8 cellular contexts compared by ENCODE assay signal in the genomic region with DNA sequence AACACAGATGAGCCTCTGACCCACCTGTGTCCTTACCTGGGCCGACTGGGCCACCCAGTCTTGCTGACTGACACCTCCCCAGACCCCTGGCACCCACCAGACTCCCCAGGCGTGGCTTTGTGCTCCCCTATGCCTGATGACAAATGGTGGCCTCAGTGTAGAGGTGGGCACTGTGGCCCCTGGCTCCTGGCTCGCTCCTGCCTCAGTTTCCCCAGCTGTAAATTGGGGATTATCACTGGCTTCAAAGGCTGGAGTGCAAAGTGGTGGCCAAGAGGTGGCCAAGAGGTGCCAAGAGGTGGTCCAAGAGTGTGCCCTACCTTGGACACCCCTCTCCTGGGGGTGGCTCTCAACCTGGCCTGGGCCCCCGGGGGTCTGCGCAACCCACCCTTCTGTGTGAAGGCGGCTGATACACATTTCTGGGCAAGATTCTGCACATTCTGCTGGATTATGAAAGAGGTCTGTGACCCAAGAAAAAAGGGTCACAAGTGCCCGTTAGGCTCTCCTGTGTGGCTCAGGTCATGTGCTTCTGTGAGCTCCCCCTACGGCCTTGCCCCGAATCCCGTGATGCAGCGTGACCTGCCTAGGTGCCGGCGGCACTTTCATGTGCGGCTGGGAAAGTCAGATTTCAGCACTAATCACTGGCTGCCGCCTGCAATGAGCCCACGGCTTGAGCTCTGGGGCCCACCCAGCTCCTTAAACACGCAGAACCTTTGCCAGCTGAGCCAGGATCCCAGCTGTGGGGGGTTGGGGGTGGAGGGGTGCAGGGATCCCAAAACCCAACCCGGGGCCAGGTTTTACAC. TPM values are rescaled to one million over a fixed set of nuclear protein-coding genes. Genes with fewer than 3 reads are reported as not detected.
A peak's percentile ranks its signal among the peaks of the same experiment; 100 is the strongest.
DNase-seq lines count a peak whose midpoint lies in the region; ATAC-seq, FAIRE-seq and TF ChIP-seq lines count a peak whose summit lies in the region.
"Not testable (repeated sequence)": the region's sequence is repeated elsewhere in the genome, so short reads cannot be mapped to it uniquely, and the experiment has no call there.

No MANE protein-coding gene starts in this region.

- not testable (repeated sequence) for H2AFZ ChIP-seq in astrocyte (ENCODE audit: low read depth, low read length); osteoblast (ENCODE audit: low read length)

- TF ChIP-seq RAD21 in Ishikawa (IDR thresholded peaks at IDR 0.05; ENCODE audit: low read depth): not testable (repeated sequence)

- H3K79me2 ChIP-seq in astrocyte (ENCODE audit: insufficient read depth, low read length) (peaks cover 98% of the 10 kb centered on the region), osteoblast (ENCODE audit: insufficient read depth, low read length) (peaks cover 92% of the 10 kb centered on the region)

- H3K4me3 ChIP-seq in BLaER1 (peak overlapping the region; percentile 52; the same call in 1 of the 2 replicates), astrocyte (ENCODE audit: insufficient read depth, low read depth, low read length) (peak overlapping the region; percentile 9)
- H3K4me3 ChIP-seq in SJSA1; esophagus muscularis mucosa; osteoblast (ENCODE audit: insufficient read depth, low read length): not testable (repeated sequence)

- H3K4me2 ChIP-seq in BLaER1 (peak overlapping the region; percentile 96), astrocyte (ENCODE audit: low read length) (peak overlapping the region; percentile 77)
- not testable (repeated sequence) for H3K4me2 ChIP-seq in osteoblast (ENCODE audit: insufficient read depth, low read length)

- H3K4me1 ChIP-seq in BLaER1: peaks cover 100% of the 10 kb centered on the region
- peaks cover 92% of the 10 kb centered on the region for H3K4me1 ChIP-seq in SJSA1 (replicated peaks)
- H3K4me1 ChIP-seq in astrocyte (ENCODE audit: insufficient read depth, low read length): peaks cover 20% of the 10 kb centered on the region
- H3K4me1 ChIP-seq in esophagus muscularis mucosa: peaks cover 6 to 70% (median 60%) of the 10 kb centered on the region in 4 donors
- peaks cover 49% of the 10 kb centered on the region for H3K4me1 ChIP-seq in osteoblast (ENCODE audit: insufficient read depth, low read length)

- H3K27me3 Mint-ChIP-seq in activated CD8-positive, alpha-beta memory T cell treated with anti-CD3 and anti-CD28 coated beads, Interleukin-2, amount 10 ng/mL, durations not matched to agents 7 days and 5 days; astrocyte (ENCODE audit: low read depth, unreplicated experiment); stimulated activated memory B cell treated with anti-CD40 and anti-IgM and Interleukin-4, amounts not matched to agents 10 μg/mL and 1 μg/mL and 100 μg/mL, for 72 hours: not testable (repeated sequence)

- H3K9ac ChIP-seq in BLaER1 (peak overlapping the region; percentile 39; the same call in 1 of the 2 replicates), astrocyte (ENCODE audit: low read length) (peak overlapping the region; percentile 67)

- peak overlapping the region; percentile 79 for H3K27ac Mint-ChIP-seq in activated CD8-positive, alpha-beta memory T cell treated with anti-CD3 and anti-CD28 coated beads, Interleukin-2, amount 10 ng/mL, durations not matched to agents 7 days and 5 days
- H3K27ac Mint-ChIP-seq in astrocyte (ENCODE audit: unreplicated experiment): not testable (repeated sequence)
- peak overlapping the region; percentile 67 for H3K27ac Mint-ChIP-seq in stimulated activated memory B cell treated with anti-CD40 and anti-IgM and Interleukin-4, amounts not matched to agents 10 μg/mL and 1 μg/mL and 100 μg/mL, for 72 hours

- TF ChIP-seq CTCF in astrocyte (IDR thresholded peaks at IDR 0.05; ENCODE audit: insufficient read depth, low read depth, low read length); esophagus muscularis mucosa (IDR thresholded peaks at IDR 0.05); osteoblast (IDR thresholded peaks at IDR 0.05; ENCODE audit: extremely low read depth, low read depth, low read length): not testable (repeated sequence)

- intact Hi-C loops in esophagus muscularis mucosa (cut with DNase I): not testable (repeated sequence)

- peaks cover 46% of the 10 kb centered on the region for H3K36me3 Mint-ChIP-seq in activated CD8-positive, alpha-beta memory T cell treated with anti-CD3 and anti-CD28 coated beads, Interleukin-2, amount 10 ng/mL, durations not matched to agents 7 days and 5 days
- H3K36me3 Mint-ChIP-seq in astrocyte (ENCODE audit: low read depth, unreplicated experiment): peaks cover 25% of the 10 kb centered on the region
- H3K36me3 Mint-ChIP-seq in stimulated activated memory B cell treated with anti-CD40 and anti-IgM and Interleukin-4, amounts not matched to agents 10 μg/mL and 1 μg/mL and 100 μg/mL, for 72 hours: peaks cover 37% of the 10 kb centered on the region

- not testable (repeated sequence) for H3K27me3 ChIP-seq in BLaER1; SJSA1 (replicated peaks); astrocyte (ENCODE audit: insufficient read depth, low read length); esophagus muscularis mucosa; osteoblast (ENCODE audit: insufficient read depth, low read length)

- ATAC-seq in activated CD8-positive, alpha-beta memory T cell treated with anti-CD3 and anti-CD28 coated beads, Interleukin-2, amount 10 ng/mL, durations not matched to agents 7 days and 5 days; stimulated activated memory B cell treated with anti-CD40 and anti-IgM and Interleukin-4, amounts not matched to agents 10 μg/mL and 1 μg/mL and 100 μg/mL, for 72 hours: not testable (repeated sequence)

- TF ChIP-seq POLR2A in esophagus muscularis mucosa (IDR thresholded peaks at IDR 0.05; ENCODE audit: low read depth): not testable (repeated sequence)

- not testable (repeated sequence) for H3K9me3 ChIP-seq in BLaER1; SJSA1 (replicated peaks); astrocyte (ENCODE audit: insufficient read depth, low read depth, low read length); esophagus muscularis mucosa; osteoblast (ENCODE audit: low read depth, low read length)

- peaks cover 65% of the 10 kb centered on the region for H3K36me3 ChIP-seq in BLaER1
- peaks cover 81% of the 10 kb centered on the region for H3K36me3 ChIP-seq in SJSA1
- not testable (repeated sequence) for H3K36me3 ChIP-seq in astrocyte (ENCODE audit: insufficient read depth, low read length); esophagus muscularis mucosa
- peaks cover 32% of the 10 kb centered on the region for H3K36me3 ChIP-seq in osteoblast (ENCODE audit: insufficient read depth, low read length)

- not testable (repeated sequence) for H3K4me3 Mint-ChIP-seq in activated CD8-positive, alpha-beta memory T cell treated with anti-CD3 and anti-CD28 coated beads, Interleukin-2, amount 10 ng/mL, durations not matched to agents 7 days and 5 days; astrocyte (ENCODE audit: unreplicated experiment); stimulated activated memory B cell treated with anti-CD40 and anti-IgM and Interleukin-4, amounts not matched to agents 10 μg/mL and 1 μg/mL and 100 μg/mL, for 72 hours

- H3K27ac ChIP-seq in BLaER1 (peak overlapping the region; percentile 49; the same call in 1 of the 2 replicates), SJSA1 (peak overlapping the region; percentile 62), esophagus muscularis mucosa (replicated peaks in 1 of 4) (peak overlapping the region; percentile 55 to 84 (median 82)), osteoblast (ENCODE audit: low read depth, low read length) (peak overlapping the region; percentile 83)
- not testable (repeated sequence) for H3K27ac ChIP-seq in astrocyte (ENCODE audit: low read depth, low read length)

- not testable (repeated sequence) for TF ChIP-seq EP300 in Ishikawa (IDR thresholded peaks at IDR 0.05; ENCODE audit: borderline replicate concordance); esophagus muscularis mucosa (IDR thresholded peaks at IDR 0.05)

- not testable (repeated sequence) for H3K9me3 Mint-ChIP-seq in activated CD8-positive, alpha-beta memory T cell treated with anti-CD3 and anti-CD28 coated beads, Interleukin-2, amount 10 ng/mL, durations not matched to agents 7 days and 5 days (ENCODE audit: low read depth); astrocyte (ENCODE audit: unreplicated experiment); stimulated activated memory B cell treated with anti-CD40 and anti-IgM and Interleukin-4, amounts not matched to agents 10 μg/mL and 1 μg/mL and 100 μg/mL, for 72 hours

- FAIRE-seq in astrocyte (lab: Jason Lieb, UNC): not testable (repeated sequence)

- peak in 1 of 2 experiments; percentile 61 for DNase-seq in SJSA1 (ENCODE audit: low read depth in 1 of 2, low spot score in 2 of 2)
- DNase-seq in activated CD8-positive, alpha-beta memory T cell treated with anti-CD3 and anti-CD28 coated beads, Interleukin-2, amount 10 ng/mL, durations not matched to agents 7 days and 5 days; astrocyte (ENCODE audit: low read depth); esophagus muscularis mucosa (ENCODE audit: extremely low spot score); osteoblast (ENCODE audit: insufficient read length, low spot score, missing footprints): not testable (repeated sequence)

- WGBS in esophagus muscularis mucosa: 94% methylated on average over 7 of the region's 18 CpGs

- CTCF ChIA-PET in activated CD8-positive, alpha-beta memory T cell treated with anti-CD3 and anti-CD28 coated beads, Interleukin-2, amount 10 ng/mL, durations not matched to agents 7 days and 5 days (lab: Charles Lee): interaction anchor here (0.6 to 1.2 kb wide), 2 partner anchors 10 to 54 kb away, joined by 3 read pairs; no protein-coding TSS in a partner anchor

- H3K4me1 Mint-ChIP-seq in activated CD8-positive, alpha-beta memory T cell treated with anti-CD3 and anti-CD28 coated beads, Interleukin-2, amount 10 ng/mL, durations not matched to agents 7 days and 5 days: peaks cover 86% of the 10 kb centered on the region
- peaks cover 58% of the 10 kb centered on the region for H3K4me1 Mint-ChIP-seq in astrocyte (ENCODE audit: low read depth, unreplicated experiment)
- H3K4me1 Mint-ChIP-seq in stimulated activated memory B cell treated with anti-CD40 and anti-IgM and Interleukin-4, amounts not matched to agents 10 μg/mL and 1 μg/mL and 100 μg/mL, for 72 hours: peaks cover 59% of the 10 kb centered on the region

- peaks cover 100% of the 10 kb centered on the region for H4K20me1 ChIP-seq in BLaER1
- peaks cover 91% of the 10 kb centered on the region for H4K20me1 ChIP-seq in astrocyte (ENCODE audit: insufficient read depth, low read length)
- H4K20me1 ChIP-seq in osteoblast (ENCODE audit: insufficient read depth, low read length): peaks cover 50% of the 10 kb centered on the region

RNA-seq across cellular contexts. Expression of a gene that starts 7.8 kb away (rescaled TPM):
- total RNA-seq in SJSA1 (2014; rRNA removed; shearing (Covaris generic)): 187 and 238 TPM in 2 replicates
- 100 to 1,000 TPM; 114 to 220 TPM for total RNA-seq in activated CD8-positive, alpha-beta memory T cell treated with anti-CD3 and anti-CD28 coated beads, Interleukin-2, amount 10 ng/mL, durations not matched to agents 7 days and 5 days
- total RNA-seq in astrocyte (815 and 816 TPM in 2 replicates), esophagus muscularis mucosa (10 to 100 TPM in 1 of 4 donors, 1 to 10 TPM in 3; 3.3 to 17.7 (median 4.3) TPM), osteoblast (60.4 and 90.8 TPM in 2 replicates)
